In the genomic region with DNA sequence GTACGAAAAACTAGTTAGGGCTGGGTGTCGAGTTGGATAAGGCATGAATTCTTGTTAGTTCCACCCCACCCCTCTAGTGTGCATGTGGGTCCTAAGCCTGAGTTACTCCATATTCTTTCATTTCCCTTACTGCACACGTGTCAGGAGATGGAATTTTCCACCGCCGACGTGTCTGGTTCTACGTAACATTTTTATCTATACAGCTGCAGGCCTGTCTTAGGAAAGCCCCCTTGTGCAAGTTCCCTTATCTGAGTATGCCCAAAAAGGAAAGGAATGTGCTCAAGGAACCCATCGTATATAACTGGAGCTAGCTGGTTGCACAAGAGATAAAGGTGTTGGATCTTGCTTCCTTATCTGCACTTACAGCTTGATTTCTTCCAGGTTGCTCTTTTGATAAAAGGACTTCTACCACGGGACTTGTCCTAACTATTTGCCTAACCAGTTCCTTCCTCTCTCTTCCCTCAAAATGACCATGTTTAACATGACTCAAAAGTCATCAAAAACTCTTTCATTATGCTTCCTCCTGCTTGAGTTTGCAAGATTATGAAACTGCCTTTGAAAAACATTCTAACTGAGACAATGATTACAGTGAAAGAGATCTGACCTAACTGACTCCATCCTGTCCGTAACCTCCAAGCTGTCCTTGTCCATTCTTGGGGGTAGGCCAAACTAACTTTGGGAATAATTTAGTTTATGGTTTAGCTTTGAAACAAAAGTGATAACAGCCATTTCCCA, we compare ENCODE assay signal across 1 cellular context.
TF ChIP-seq lines count a peak whose summit lies in the region.

No MANE protein-coding gene starts in this region.

TF ChIP-seq in K562, 482 proteins besides CTCF, POLR2A, EP300 and RAD21 (continued from another document and continues in another):
- TF ChIP-seq, protein P1, sequence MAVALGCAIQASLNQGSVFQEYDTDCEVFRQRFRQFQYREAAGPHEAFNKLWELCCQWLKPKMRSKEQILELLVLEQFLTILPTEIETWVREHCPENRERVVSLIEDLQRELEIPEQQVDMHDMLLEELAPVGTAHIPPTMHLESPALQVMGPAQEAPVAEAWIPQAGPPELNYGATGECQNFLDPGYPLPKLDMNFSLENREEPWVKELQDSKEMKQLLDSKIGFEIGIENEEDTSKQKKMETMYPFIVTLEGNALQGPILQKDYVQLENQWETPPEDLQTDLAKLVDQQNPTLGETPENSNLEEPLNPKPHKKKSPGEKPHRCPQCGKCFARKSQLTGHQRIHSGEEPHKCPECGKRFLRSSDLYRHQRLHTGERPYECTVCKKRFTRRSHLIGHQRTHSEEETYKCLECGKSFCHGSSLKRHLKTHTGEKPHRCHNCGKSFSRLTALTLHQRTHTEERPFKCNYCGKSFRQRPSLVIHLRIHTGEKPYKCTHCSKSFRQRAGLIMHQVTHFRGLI (CRISPR knock-in tag; IDR thresholded peaks at IDR 0.05): peak; percentile 99
- peak; percentile 100 for TF ChIP-seq CXXC5 (CRISPR knock-in tag; IDR thresholded peaks at IDR 0.05)
- no peak for TF ChIP-seq PCBP1 (IDR thresholded peaks at IDR 0.05; ENCODE audit: low read depth, low read length, poor library complexity, severe bottlenecking)
- TF ChIP-seq CTBP1 (IDR thresholded peaks at IDR 0.05; ENCODE audit: borderline replicate concordance): peak; percentile 97
- peak; percentile 91 for TF ChIP-seq EHMT2 (IDR thresholded peaks at IDR 0.05)
- TF ChIP-seq, protein P2, sequence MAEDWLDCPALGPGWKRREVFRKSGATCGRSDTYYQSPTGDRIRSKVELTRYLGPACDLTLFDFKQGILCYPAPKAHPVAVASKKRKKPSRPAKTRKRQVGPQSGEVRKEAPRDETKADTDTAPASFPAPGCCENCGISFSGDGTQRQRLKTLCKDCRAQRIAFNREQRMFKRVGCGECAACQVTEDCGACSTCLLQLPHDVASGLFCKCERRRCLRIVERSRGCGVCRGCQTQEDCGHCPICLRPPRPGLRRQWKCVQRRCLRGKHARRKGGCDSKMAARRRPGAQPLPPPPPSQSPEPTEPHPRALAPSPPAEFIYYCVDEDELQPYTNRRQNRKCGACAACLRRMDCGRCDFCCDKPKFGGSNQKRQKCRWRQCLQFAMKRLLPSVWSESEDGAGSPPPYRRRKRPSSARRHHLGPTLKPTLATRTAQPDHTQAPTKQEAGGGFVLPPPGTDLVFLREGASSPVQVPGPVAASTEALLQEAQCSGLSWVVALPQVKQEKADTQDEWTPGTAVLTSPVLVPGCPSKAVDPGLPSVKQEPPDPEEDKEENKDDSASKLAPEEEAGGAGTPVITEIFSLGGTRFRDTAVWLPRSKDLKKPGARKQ (CRISPR knock-in tag; IDR thresholded peaks at IDR 0.05): peak; percentile 93
- no peak for TF ChIP-seq U2AF2 (optimal IDR thresholded peaks at IDR 0.05; ENCODE audit: low read depth, low read length)
- TF ChIP-seq MEIS2 (IDR thresholded peaks at IDR 0.05; ENCODE audit: partially characterized antibody): peak; percentile 71
- TF ChIP-seq ZEB2 (IDR thresholded peaks at IDR 0.05): peak; percentile 99
- peak; percentile 95 for TF ChIP-seq ATF7 (IDR thresholded peaks at IDR 0.05)
- TF ChIP-seq ZNF3 (CRISPR knock-in tag; IDR thresholded peaks at IDR 0.05): peak; percentile 84
- peak; percentile 67; the same call in 1 of the 2 replicates for TF ChIP-seq RB1 (IDR thresholded peaks at IDR 0.05; ENCODE audit: low read depth)
- TF ChIP-seq, protein P3, sequence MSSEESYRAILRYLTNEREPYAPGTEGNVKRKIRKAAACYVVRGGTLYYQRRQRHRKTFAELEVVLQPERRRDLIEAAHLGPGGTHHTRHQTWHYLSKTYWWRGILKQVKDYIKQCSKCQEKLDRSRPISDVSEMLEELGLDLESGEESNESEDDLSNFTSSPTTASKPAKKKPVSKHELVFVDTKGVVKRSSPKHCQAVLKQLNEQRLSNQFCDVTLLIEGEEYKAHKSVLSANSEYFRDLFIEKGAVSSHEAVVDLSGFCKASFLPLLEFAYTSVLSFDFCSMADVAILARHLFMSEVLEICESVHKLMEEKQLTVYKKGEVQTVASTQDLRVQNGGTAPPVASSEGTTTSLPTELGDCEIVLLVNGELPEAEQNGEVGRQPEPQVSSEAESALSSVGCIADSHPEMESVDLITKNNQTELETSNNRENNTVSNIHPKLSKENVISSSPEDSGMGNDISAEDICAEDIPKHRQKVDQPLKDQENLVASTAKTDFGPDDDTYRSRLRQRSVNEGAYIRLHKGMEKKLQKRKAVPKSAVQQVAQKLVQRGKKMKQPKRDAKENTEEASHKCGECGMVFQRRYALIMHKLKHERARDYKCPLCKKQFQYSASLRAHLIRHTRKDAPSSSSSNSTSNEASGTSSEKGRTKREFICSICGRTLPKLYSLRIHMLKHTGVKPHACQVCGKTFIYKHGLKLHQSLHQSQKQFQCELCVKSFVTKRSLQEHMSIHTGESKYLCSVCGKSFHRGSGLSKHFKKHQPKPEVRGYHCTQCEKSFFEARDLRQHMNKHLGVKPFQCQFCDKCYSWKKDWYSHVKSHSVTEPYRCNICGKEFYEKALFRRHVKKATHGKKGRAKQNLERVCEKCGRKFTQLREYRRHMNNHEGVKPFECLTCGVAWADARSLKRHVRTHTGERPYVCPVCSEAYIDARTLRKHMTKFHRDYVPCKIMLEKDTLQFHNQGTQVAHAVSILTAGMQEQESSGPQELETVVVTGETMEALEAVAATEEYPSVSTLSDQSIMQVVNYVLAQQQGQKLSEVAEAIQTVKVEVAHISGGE (CRISPR knock-in tag; IDR thresholded peaks at IDR 0.05): peak in 2 of 3 experiments; percentile 43 to 94; a peak in 2 of 6 replicates
- TF ChIP-seq ZNF347 (CRISPR knock-in tag; IDR thresholded peaks at IDR 0.05; ENCODE audit: low read depth): peak; percentile 93
- peak; percentile 100 for TF ChIP-seq CBFA2T2 (conservative IDR thresholded peaks at IDR 0.05)
- peak; percentile 99 for TF ChIP-seq IFI16 (CRISPR knock-in tag; IDR thresholded peaks at IDR 0.05)
- TF ChIP-seq, protein P4, sequence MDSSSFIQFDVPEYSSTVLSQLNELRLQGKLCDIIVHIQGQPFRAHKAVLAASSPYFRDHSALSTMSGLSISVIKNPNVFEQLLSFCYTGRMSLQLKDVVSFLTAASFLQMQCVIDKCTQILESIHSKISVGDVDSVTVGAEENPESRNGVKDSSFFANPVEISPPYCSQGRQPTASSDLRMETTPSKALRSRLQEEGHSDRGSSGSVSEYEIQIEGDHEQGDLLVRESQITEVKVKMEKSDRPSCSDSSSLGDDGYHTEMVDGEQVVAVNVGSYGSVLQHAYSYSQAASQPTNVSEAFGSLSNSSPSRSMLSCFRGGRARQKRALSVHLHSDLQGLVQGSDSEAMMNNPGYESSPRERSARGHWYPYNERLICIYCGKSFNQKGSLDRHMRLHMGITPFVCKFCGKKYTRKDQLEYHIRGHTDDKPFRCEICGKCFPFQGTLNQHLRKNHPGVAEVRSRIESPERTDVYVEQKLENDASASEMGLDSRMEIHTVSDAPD (CRISPR knock-in tag; IDR thresholded peaks at IDR 0.05): peak; percentile 96
- TF ChIP-seq ZNF444 (CRISPR knock-in tag; IDR thresholded peaks at IDR 0.05): peak; percentile 94
- TF ChIP-seq HCFC1 (IDR thresholded peaks at IDR 0.05; ENCODE audit: low read depth, low read length): peak; percentile 35; the same call in 1 of the 2 replicates
- TF ChIP-seq, protein P5, sequence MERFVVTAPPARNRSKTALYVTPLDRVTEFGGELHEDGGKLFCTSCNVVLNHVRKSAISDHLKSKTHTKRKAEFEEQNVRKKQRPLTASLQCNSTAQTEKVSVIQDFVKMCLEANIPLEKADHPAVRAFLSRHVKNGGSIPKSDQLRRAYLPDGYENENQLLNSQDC (CRISPR knock-in tag; IDR thresholded peaks at IDR 0.05): peak; percentile 76
- TF ChIP-seq, protein P6, sequence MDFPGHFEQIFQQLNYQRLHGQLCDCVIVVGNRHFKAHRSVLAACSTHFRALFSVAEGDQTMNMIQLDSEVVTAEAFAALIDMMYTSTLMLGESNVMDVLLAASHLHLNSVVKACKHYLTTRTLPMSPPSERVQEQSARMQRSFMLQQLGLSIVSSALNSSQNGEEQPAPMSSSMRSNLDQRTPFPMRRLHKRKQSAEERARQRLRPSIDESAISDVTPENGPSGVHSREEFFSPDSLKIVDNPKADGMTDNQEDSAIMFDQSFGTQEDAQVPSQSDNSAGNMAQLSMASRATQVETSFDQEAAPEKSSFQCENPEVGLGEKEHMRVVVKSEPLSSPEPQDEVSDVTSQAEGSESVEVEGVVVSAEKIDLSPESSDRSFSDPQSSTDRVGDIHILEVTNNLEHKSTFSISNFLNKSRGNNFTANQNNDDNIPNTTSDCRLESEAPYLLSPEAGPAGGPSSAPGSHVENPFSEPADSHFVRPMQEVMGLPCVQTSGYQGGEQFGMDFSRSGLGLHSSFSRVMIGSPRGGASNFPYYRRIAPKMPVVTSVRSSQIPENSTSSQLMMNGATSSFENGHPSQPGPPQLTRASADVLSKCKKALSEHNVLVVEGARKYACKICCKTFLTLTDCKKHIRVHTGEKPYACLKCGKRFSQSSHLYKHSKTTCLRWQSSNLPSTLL (IDR thresholded peaks at IDR 0.05): peak; percentile 47; the same call in 1 of the 2 replicates
- TF ChIP-seq IRF2 (CRISPR knock-in tag; IDR thresholded peaks at IDR 0.05): no peak; the same call in 1 of the 2 replicates
- TF ChIP-seq, protein P7, sequence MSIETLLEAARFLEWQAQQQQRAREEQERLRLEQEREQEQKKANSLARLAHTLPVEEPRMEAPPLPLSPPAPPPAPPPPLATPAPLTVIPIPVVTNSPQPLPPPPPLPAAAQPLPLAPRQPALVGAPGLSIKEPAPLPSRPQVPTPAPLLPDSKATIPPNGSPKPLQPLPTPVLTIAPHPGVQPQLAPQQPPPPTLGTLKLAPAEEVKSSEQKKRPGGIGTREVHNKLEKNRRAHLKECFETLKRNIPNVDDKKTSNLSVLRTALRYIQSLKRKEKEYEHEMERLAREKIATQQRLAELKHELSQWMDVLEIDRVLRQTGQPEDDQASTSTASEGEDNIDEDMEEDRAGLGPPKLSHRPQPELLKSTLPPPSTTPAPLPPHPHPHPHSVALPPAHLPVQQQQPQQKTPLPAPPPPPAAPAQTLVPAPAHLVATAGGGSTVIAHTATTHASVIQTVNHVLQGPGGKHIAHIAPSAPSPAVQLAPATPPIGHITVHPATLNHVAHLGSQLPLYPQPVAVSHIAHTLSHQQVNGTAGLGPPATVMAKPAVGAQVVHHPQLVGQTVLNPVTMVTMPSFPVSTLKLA (conservative IDR thresholded peaks at IDR 0.05): peak; percentile 88 to 92
- peak; percentile 100 for TF ChIP-seq PHB2 (IDR thresholded peaks at IDR 0.05; ENCODE audit: low read depth)
- TF ChIP-seq ZFPM2 (CRISPR knock-in tag; IDR thresholded peaks at IDR 0.05): peak; percentile 97
- TF ChIP-seq, protein P8, sequence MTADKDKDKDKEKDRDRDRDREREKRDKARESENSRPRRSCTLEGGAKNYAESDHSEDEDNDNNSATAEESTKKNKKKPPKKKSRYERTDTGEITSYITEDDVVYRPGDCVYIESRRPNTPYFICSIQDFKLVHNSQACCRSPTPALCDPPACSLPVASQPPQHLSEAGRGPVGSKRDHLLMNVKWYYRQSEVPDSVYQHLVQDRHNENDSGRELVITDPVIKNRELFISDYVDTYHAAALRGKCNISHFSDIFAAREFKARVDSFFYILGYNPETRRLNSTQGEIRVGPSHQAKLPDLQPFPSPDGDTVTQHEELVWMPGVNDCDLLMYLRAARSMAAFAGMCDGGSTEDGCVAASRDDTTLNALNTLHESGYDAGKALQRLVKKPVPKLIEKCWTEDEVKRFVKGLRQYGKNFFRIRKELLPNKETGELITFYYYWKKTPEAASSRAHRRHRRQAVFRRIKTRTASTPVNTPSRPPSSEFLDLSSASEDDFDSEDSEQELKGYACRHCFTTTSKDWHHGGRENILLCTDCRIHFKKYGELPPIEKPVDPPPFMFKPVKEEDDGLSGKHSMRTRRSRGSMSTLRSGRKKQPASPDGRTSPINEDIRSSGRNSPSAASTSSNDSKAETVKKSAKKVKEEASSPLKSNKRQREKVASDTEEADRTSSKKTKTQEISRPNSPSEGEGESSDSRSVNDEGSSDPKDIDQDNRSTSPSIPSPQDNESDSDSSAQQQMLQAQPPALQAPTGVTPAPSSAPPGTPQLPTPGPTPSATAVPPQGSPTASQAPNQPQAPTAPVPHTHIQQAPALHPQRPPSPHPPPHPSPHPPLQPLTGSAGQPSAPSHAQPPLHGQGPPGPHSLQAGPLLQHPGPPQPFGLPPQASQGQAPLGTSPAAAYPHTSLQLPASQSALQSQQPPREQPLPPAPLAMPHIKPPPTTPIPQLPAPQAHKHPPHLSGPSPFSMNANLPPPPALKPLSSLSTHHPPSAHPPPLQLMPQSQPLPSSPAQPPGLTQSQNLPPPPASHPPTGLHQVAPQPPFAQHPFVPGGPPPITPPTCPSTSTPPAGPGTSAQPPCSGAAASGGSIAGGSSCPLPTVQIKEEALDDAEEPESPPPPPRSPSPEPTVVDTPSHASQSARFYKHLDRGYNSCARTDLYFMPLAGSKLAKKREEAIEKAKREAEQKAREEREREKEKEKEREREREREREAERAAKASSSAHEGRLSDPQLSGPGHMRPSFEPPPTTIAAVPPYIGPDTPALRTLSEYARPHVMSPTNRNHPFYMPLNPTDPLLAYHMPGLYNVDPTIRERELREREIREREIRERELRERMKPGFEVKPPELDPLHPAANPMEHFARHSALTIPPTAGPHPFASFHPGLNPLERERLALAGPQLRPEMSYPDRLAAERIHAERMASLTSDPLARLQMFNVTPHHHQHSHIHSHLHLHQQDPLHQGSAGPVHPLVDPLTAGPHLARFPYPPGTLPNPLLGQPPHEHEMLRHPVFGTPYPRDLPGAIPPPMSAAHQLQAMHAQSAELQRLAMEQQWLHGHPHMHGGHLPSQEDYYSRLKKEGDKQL (CRISPR knock-in tag; IDR thresholded peaks at IDR 0.05; ENCODE audit: borderline replicate concordance): no peak
- TF ChIP-seq, protein P9, sequence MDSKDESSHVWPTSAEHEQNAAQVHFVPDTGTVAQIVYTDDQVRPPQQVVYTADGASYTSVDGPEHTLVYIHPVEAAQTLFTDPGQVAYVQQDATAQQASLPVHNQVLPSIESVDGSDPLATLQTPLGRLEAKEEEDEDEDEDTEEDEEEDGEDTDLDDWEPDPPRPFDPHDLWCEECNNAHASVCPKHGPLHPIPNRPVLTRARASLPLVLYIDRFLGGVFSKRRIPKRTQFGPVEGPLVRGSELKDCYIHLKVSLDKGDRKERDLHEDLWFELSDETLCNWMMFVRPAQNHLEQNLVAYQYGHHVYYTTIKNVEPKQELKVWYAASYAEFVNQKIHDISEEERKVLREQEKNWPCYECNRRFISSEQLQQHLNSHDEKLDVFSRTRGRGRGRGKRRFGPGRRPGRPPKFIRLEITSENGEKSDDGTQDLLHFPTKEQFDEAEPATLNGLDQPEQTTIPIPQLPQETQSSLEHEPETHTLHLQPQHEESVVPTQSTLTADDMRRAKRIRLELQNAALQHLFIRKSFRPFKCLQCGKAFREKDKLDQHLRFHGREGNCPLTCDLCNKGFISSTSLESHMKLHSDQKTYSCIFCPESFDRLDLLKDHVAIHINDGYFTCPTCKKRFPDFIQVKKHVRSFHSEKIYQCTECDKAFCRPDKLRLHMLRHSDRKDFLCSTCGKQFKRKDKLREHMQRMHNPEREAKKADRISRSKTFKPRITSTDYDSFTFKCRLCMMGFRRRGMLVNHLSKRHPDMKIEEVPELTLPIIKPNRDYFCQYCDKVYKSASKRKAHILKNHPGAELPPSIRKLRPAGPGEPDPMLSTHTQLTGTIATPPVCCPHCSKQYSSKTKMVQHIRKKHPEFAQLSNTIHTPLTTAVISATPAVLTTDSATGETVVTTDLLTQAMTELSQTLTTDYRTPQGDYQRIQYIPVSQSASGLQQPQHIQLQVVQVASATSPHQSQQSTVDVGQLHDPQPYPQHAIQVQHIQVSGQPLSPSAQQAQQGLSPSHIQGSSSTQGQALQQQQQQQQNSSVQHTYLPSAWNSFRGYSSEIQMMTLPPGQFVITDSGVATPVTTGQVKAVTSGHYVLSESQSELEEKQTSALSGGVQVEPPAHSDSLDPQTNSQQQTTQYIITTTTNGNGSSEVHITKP (IDR thresholded peaks at IDR 0.05; ENCODE audit: partially characterized antibody): peak; percentile 73
- peak; percentile 99 for TF ChIP-seq NR4A1 (CRISPR knock-in tag; IDR thresholded peaks at IDR 0.05)
- TF ChIP-seq NR4A1 (tag; IDR thresholded peaks at IDR 0.05): peak; percentile 100
